In genomic region chr6:17038316-17038715, GRCh38 we compare ENCODE assay signal across 19 cellular contexts.
"Had no signal": no experiment of that assay in that cellular context is flagged by ENCODE, and none has a peak within 500 bp of the region (broad histone marks: within the 10 kb centered on the region; RNA-seq: fewer than 3 reads in every experiment).

No MANE protein-coding gene starts in this region.

- H3K4me3 ChIP-seq: ascending aorta, dorsolateral prefrontal cortex, gastrocnemius medialis, heart left ventricle, lung, psoas muscle, right lobe of liver had no signal

- H3K27ac ChIP-seq: ascending aorta, dorsolateral prefrontal cortex, gastrocnemius medialis, heart left ventricle, psoas muscle, right lobe of liver, VCaP had no signal

- DNase-seq: activated CD4-positive, alpha-beta T cell treated with anti-CD3 and anti-CD28 coated beads for 1 hour; activated CD4-positive, alpha-beta T cell treated with anti-CD3 and anti-CD28 coated beads, Interleukin-2, amount 50 U/mL, for 4 hours; activated naive CD4-positive, alpha-beta T cell treated with Interleukin-2 at 50 U/mL for 16 hours; activated T-cell treated with anti-CD3 and anti-CD28 coated beads for 4 hours; dorsolateral prefrontal cortex; endodermal cell; erythroblast; gastrocnemius medialis; heart left ventricle; immature natural killer cell; left cardiac atrium; midbrain; psoas muscle; right lobe of liver; stimulated activated CD4-positive, alpha-beta T cell treated with anti-CD3 and anti-CD28 coated beads, Interleukin-1b, Interleukin-23, amount 100 ng/mL, for 48 hours; stimulated activated naive CD8-positive, alpha-beta T cell treated with anti-CD3 and anti-CD28 coated beads, Interleukin-15, amount 100 ng/mL, for 72 hours had no signal

- ATAC-seq: gastrocnemius medialis; heart left ventricle; left cardiac atrium; psoas muscle; right lobe of liver; stimulated activated naive CD8-positive, alpha-beta T cell treated with anti-CD3 and anti-CD28 coated beads, Interleukin-15, amount 100 ng/mL, for 72 hours had no signal
